8 cellular contexts compared by ENCODE assay signal in genomic region chr17:55241097-55241496, GRCh38. TPM values are rescaled to one million over a fixed set of nuclear protein-coding genes. Genes with fewer than 3 reads are reported as not detected.
"Had no signal": no experiment of that assay in that cellular context is flagged by ENCODE, and none has a peak within 500 bp of the region (broad histone marks: within the 10 kb centered on the region; RNA-seq: fewer than 3 reads in every experiment).

No MANE protein-coding gene starts in this region.

- H3K27ac ChIP-seq: HL-60, KMS-11 had no signal

- FAIRE-seq: HTR-8/SVneo, K562 had no signal

- H3K9ac ChIP-seq: KMS-11 had no signal

- H3K4me3 Mint-ChIP-seq: IgD-negative memory B cell had no signal

- H3K4me2 ChIP-seq: KMS-11 had no signal

- DNase-seq: IMR-90, KBM-7, KG1 had no signal

- H3K36me3 Mint-ChIP-seq: IgD-negative memory B cell had no signal

- H3K4me3 ChIP-seq: K562 had no signal

- H3K27ac Mint-ChIP-seq: IgD-negative memory B cell had no signal

- ATAC-seq: K562 had no signal

RNA-seq across cellular contexts. Expression of gene HLF, which starts 23.7 kb away (rescaled TPM):
- polyA plus RNA-seq: IgD-negative memory B cell, IMR-90 had no signal
